In genomic region chr6:167907837-167908681, GRCh38 we compare ENCODE assay signal across 9 cellular contexts.
DNase-seq lines count a peak whose midpoint lies in the region; ATAC-seq and TF ChIP-seq lines count a peak whose summit lies in the region.
"Had no signal": no experiment of that assay in that cellular context is flagged by ENCODE, and none has a peak within 500 bp of the region (broad histone marks: within the 10 kb centered on the region; RNA-seq: fewer than 3 reads in every experiment).

No MANE protein-coding gene starts in this region.

- H3K9me3 ChIP-seq in DND-41 (ENCODE audit: insufficient read depth, low read length, severe bottlenecking) (no peaks in the 10 kb centered on the region), mucosa of descending colon (no peaks in the 10 kb centered on the region), spleen (no peaks in the 10 kb centered on the region)

- 63 to 90% (median 85%) methylated on average over 7 of the region's 7 CpGs for WGBS in spleen, 5 donors

- H3K9me3 Mint-ChIP-seq in activated naive CD4-positive, alpha-beta T cell treated with anti-CD3 and anti-CD28 coated beads, Interleukin-2, amount 50 U/mL, for 72 hours = no peaks in the 10 kb centered on the region
- H3K9me3 Mint-ChIP-seq: dendritic cell treated with granulocyte-macrophage colony-stimulating factor and Interleukin-4, amounts not matched to agents 40 ng/mL and 50 ng/mL, for 4 days had no signal

- no peak for TF ChIP-seq POLR2A in spleen (IDR thresholded peaks at IDR 0.05)

- H3K4me1 ChIP-seq in DND-41 (ENCODE audit: insufficient read depth, low read length) (no peaks in the 10 kb centered on the region), mucosa of descending colon (ENCODE audit: low read depth) (peaks cover 6% of the 10 kb centered on the region), spleen (peaks cover 0 to 4% (median 0%) of the 10 kb centered on the region in 6 donors)

- ATAC-seq in DND-41 (ENCODE audit: insufficient read depth, low read depth) = 0 out of 3 replicates have a peak, but pooled peaks have one; percentile 45
- ATAC-seq in mucosa of descending colon = peak; percentile 72
- no peak for ATAC-seq in HG02610 (IDR thresholded peaks at IDR 0.05; ENCODE audit: unreplicated experiment)
- no peak for ATAC-seq in activated naive CD4-positive, alpha-beta T cell treated with anti-CD3 and anti-CD28 coated beads, Interleukin-2, amount 50 U/mL, for 72 hours

- H3K36me3 Mint-ChIP-seq in activated naive CD4-positive, alpha-beta T cell treated with anti-CD3 and anti-CD28 coated beads, Interleukin-2, amount 50 U/mL, for 72 hours = no peaks in the 10 kb centered on the region

- H2AFZ ChIP-seq in DND-41 (ENCODE audit: low read depth, low read length) = no peak overlapping the region

- TF ChIP-seq CTCF in DND-41 (IDR thresholded peaks at IDR 0.05; ENCODE audit: borderline replicate concordance, extremely low read depth, low read length, poor library complexity, severe bottlenecking) = peak; percentile 55
- TF ChIP-seq CTCF in mucosa of descending colon (IDR thresholded peaks at IDR 0.05) = no peak
- TF ChIP-seq CTCF in spleen (IDR thresholded peaks at IDR 0.05 in 8 of 11, conservative IDR thresholded peaks at IDR 0.05 in 3 of 11) = peak in 3 of 11 experiments; percentile 13 to 30 (median 18)

- DNase-seq in DND-41 = no peak
- DNase-seq in NCI-H1092 treated with DMSO at 0.1 percent for 48 hours (lab: John Stamatoyannopoulos, UW) = peak; percentile 52
- DNase-seq in cerebellar cortex (ENCODE audit: low spot score) = peak; percentile 59
- DNase-seq in mucosa of descending colon = peak in 1 of 3 donors; percentile 81
- no peak for DNase-seq in spleen
- no peak for DNase-seq in activated naive CD4-positive, alpha-beta T cell treated with anti-CD3 and anti-CD28 coated beads, Interleukin-2, amount 50 U/mL, for 72 hours (ENCODE audit: low spot score in 2 of 2)
- DNase-seq in NOMO-1 treated with DMSO at 0.1 percent for 48 hours (lab: John Stamatoyannopoulos, UW; ENCODE audit: unreplicated experiment) = no peak

- intact Hi-C loops in mucosa of descending colon (cut with DNase I, micrococcal nuclease) (no loop called here), spleen (cut with DNase I; ENCODE audit: low total_unique reads) (no loop called here)

- H3K9ac ChIP-seq in DND-41 (ENCODE audit: low read depth, low read length) = no peak overlapping the region

- no peak overlapping the region for H3K27ac ChIP-seq in DND-41 (ENCODE audit: low read length)
- peak overlapping the region in 1 of 8 donors; percentile 40 for H3K27ac ChIP-seq in spleen

- no peak overlapping the region for H3K27ac Mint-ChIP-seq in activated naive CD4-positive, alpha-beta T cell treated with anti-CD3 and anti-CD28 coated beads, Interleukin-2, amount 50 U/mL, for 72 hours
- H3K27ac Mint-ChIP-seq: dendritic cell treated with granulocyte-macrophage colony-stimulating factor and Interleukin-4, amounts not matched to agents 40 ng/mL and 50 ng/mL, for 4 days had no signal

- H3K4me3 ChIP-seq in DND-41 (ENCODE audit: low read depth in 1 of 2, low read length in 2 of 2) (no peak overlapping the region), mucosa of descending colon (no peak overlapping the region), spleen (no peak overlapping the region)

- H3K4me2 ChIP-seq in DND-41 (ENCODE audit: insufficient read depth, low read length) = no peak overlapping the region

- H4K20me1 ChIP-seq in DND-41 (ENCODE audit: insufficient read depth, low read length) = no peaks in the 10 kb centered on the region

- H3K27me3 ChIP-seq in DND-41 (ENCODE audit: insufficient read depth, low read length, poor library complexity) (no peaks in the 10 kb centered on the region), spleen (replicated peaks in 1 of 7) (no peaks in the 10 kb centered on the region)

- no peaks in the 10 kb centered on the region for H3K79me2 ChIP-seq in DND-41 (ENCODE audit: insufficient read depth, low read length)

- no peaks in the 10 kb centered on the region for H3K36me3 ChIP-seq in DND-41 (ENCODE audit: insufficient read depth, low read length)
- no peaks in the 10 kb centered on the region for H3K36me3 ChIP-seq in mucosa of descending colon (ENCODE audit: low read depth)
- peaks cover 0 to 61% (median 17%) of the 10 kb centered on the region in 6 donors for H3K36me3 ChIP-seq in spleen

Comparison
In these comparisons a context has a peak if more than half of its experiments do, and no peak if none do; other contexts are left out.
1. ATAC-seq: peak in DND-41 (single experiment) and mucosa of descending colon (single experiment); none in HG02610 (single experiment) and activated naive CD4-positive, alpha-beta T cell treated with anti-CD3 and anti-CD28 coated beads, Interleukin-2, amount 50 U/mL, for 72 hours (0 of 2).
2. DNase-seq: peak in NCI-H1092 treated with DMSO at 0.1 percent for 48 hours (single experiment) and cerebellar cortex (single experiment); none in DND-41 (single experiment), spleen (single experiment), activated naive CD4-positive, alpha-beta T cell treated with anti-CD3 and anti-CD28 coated beads, Interleukin-2, amount 50 U/mL, for 72 hours (0 of 2) and NOMO-1 treated with DMSO at 0.1 percent for 48 hours (single experiment).